Comparison of ENCODE assay signal across 27 cellular contexts in the genomic region with DNA sequence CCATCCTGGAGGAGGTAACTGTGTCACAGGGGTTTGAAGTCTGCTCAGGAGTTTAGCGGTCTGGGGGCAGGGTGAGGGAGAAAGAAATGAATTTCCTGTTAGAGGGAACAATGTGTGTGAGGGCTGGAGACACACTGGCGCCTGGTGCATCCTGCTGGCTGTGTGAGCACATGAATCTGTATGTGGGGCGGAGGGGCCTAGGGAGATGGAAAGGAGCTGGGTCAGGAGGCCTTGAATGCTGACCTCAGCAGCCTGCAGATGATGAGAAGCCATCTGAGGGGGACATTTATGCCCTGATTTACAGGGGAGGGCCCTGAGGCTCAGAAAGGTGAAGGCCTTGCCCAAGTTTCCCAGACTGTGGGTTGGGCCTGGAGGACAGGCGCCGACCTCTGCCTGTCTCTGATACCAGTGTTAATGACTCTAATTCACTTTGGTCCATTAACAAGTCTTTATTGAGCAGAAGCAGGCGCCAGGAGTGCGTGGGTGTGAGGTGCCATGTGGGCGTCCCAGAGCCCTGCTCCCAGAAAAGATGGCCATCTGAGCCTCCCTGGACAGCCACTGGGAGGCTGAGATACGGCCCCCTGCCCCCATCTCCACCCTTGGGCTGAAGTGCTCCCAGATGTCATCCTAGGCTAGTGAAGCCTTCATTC. TPM values are rescaled to one million over a fixed set of nuclear protein-coding genes. Genes with fewer than 3 reads are reported as not detected.
A peak's percentile ranks its signal among the peaks of the same experiment; 100 is the strongest.
DNase-seq lines count a peak whose midpoint lies in the region; TF ChIP-seq lines count a peak whose summit lies in the region.
"Had no signal": no experiment of that assay in that cellular context is flagged by ENCODE, and none has a peak within 500 bp of the region (broad histone marks: within the 10 kb centered on the region; RNA-seq: fewer than 3 reads in every experiment).

No MANE protein-coding gene starts in this region.

- intact Hi-C loops in stomach (cut with DNase I; ENCODE audit: low total_unique reads), result no loop called here

- no peak overlapping the region for H3K27ac ChIP-seq in WERI-Rb-1
- no peak overlapping the region for H3K27ac ChIP-seq in stomach
- H3K27ac ChIP-seq: epithelial cell of prostate, SJCRH30, skin epidermis, thyroid gland had no signal

- peaks cover 9% of the 10 kb centered on the region for H3K4me1 Mint-ChIP-seq in endothelial cell (ENCODE audit: unreplicated experiment)
- H3K4me1 Mint-ChIP-seq in nephron, result no peaks in the 10 kb centered on the region

- H3K9me3 ChIP-seq in WERI-Rb-1 (ENCODE audit: severe bottlenecking), result no peaks in the 10 kb centered on the region
- H3K9me3 ChIP-seq in stomach, result no peaks in the 10 kb centered on the region
- H3K9me3 ChIP-seq: BE2C, SJCRH30, thyroid gland had no signal

- H3K27me3 Mint-ChIP-seq in endothelial cell (ENCODE audit: unreplicated experiment) (peaks cover 10% of the 10 kb centered on the region), nephron (ENCODE audit: low read depth) (no peaks in the 10 kb centered on the region)
- H3K27me3 Mint-ChIP-seq: activated T-cell treated with anti-CD3 and anti-CD28 coated beads, Interleukin-2, amount 50 U/mL, for 24 hours; stimulated activated naive CD8-positive, alpha-beta T cell treated with anti-CD3 and anti-CD28 coated beads, Interleukin-15, Interleukin-2, amounts not matched to agents 100 ng/mL and 50 ng/mL, for 24 hours had no signal

- no peak for TF ChIP-seq POLR2A in stomach (IDR thresholded peaks at IDR 0.05)

- TF ChIP-seq CTCF in endothelial cell (IDR thresholded peaks at IDR 0.05; ENCODE audit: unreplicated experiment) (no peak), nephron (IDR thresholded peaks at IDR 0.05; ENCODE audit: unreplicated experiment in 3 of 3) (no peak), WERI-Rb-1 (IDR thresholded peaks at IDR 0.05; ENCODE audit: low read depth, low read length) (no peak), stomach (IDR thresholded peaks at IDR 0.05) (no peak)

- 87 to 94% (median 92%) methylated on average over 9 of the region's 9 CpGs for WGBS in stomach, 5 donors

- in situ Hi-C loops in G401 (cut with HindIII; ENCODE audit: low sequenced_read_pairs), result no loop called here

- H3K27ac Mint-ChIP-seq in endothelial cell (ENCODE audit: unreplicated experiment), result peak overlapping the region; percentile 81
- H3K27ac Mint-ChIP-seq in nephron, result peak overlapping the region; percentile 36 to 88 (median 80)
- H3K27ac Mint-ChIP-seq: activated T-cell treated with anti-CD3 and anti-CD28 coated beads, Interleukin-2, amount 50 U/mL, for 24 hours; stimulated activated naive CD8-positive, alpha-beta T cell treated with anti-CD3 and anti-CD28 coated beads, Interleukin-15, Interleukin-2, amounts not matched to agents 100 ng/mL and 50 ng/mL, for 24 hours; T-helper 1 cell treated with Interleukin-12 subunit alpha and Interleukin-12 subunit beta and Interleukin-4 antibody, amounts not matched to agents 30 μg/mL and 1 μg/mL, for 36 hours had no signal

- H3K9me3 Mint-ChIP-seq in endothelial cell (ENCODE audit: unreplicated experiment), result no peaks in the 10 kb centered on the region
- H3K9me3 Mint-ChIP-seq in nephron, result no peaks in the 10 kb centered on the region
- H3K9me3 Mint-ChIP-seq: activated T-cell treated with anti-CD3 and anti-CD28 coated beads, Interleukin-2, amount 50 U/mL, for 24 hours; stimulated activated naive CD8-positive, alpha-beta T cell treated with anti-CD3 and anti-CD28 coated beads, Interleukin-15, Interleukin-2, amounts not matched to agents 100 ng/mL and 50 ng/mL, for 24 hours; T-helper 1 cell treated with Interleukin-12 subunit alpha and Interleukin-12 subunit beta and Interleukin-4 antibody, amounts not matched to agents 30 μg/mL and 1 μg/mL, for 36 hours had no signal

- H3K27me3 ChIP-seq in WERI-Rb-1 (ENCODE audit: insufficient read depth, low read depth, severe bottlenecking), result no peaks in the 10 kb centered on the region
- no peaks in the 10 kb centered on the region for H3K27me3 ChIP-seq in stomach
- H3K27me3 ChIP-seq: BE2C, SJCRH30, thyroid gland had no signal

- TF ChIP-seq EP300 in stomach (IDR thresholded peaks at IDR 0.05), result no peak

- peaks cover 3% of the 10 kb centered on the region for H3K36me3 Mint-ChIP-seq in endothelial cell (ENCODE audit: low read depth, unreplicated experiment)
- no peaks in the 10 kb centered on the region for H3K36me3 Mint-ChIP-seq in nephron (ENCODE audit: low read depth)

- H3K36me3 ChIP-seq in WERI-Rb-1 (no peaks in the 10 kb centered on the region), stomach (no peaks in the 10 kb centered on the region)
- H3K36me3 ChIP-seq: BE2C, SJCRH30, thyroid gland had no signal

- H3K4me3 Mint-ChIP-seq in endothelial cell (ENCODE audit: unreplicated experiment), result no peak overlapping the region
- no peak overlapping the region for H3K4me3 Mint-ChIP-seq in nephron
- H3K4me3 Mint-ChIP-seq: activated T-cell treated with anti-CD3 and anti-CD28 coated beads, Interleukin-2, amount 50 U/mL, for 24 hours; stimulated activated naive CD8-positive, alpha-beta T cell treated with anti-CD3 and anti-CD28 coated beads, Interleukin-15, Interleukin-2, amounts not matched to agents 100 ng/mL and 50 ng/mL, for 24 hours; T-helper 1 cell treated with Interleukin-12 subunit alpha and Interleukin-12 subunit beta and Interleukin-4 antibody, amounts not matched to agents 30 μg/mL and 1 μg/mL, for 36 hours had no signal

- DNase-seq in G401 (ENCODE audit: low spot score) (peak; percentile 50), M059J (ENCODE audit: low read depth) (peak; percentile 36), endothelial cell (ENCODE audit: low spot score) (peak; percentile 49), WERI-Rb-1 (no peak), stomach (no peak)
- DNase-seq in activated CD4-positive, alpha-beta T cell treated with anti-CD3 and anti-CD28 coated beads, Interleukin-2, amount 50 U/mL, for 48 hours, result no peak
- DNase-seq: ACHN; activated CD4-positive, alpha-beta T cell treated with anti-CD3 and anti-CD28 coated beads for 48 hours; activated T-cell treated with anti-CD3 and anti-CD28 coated beads, Interleukin-2, amount 50 U/mL, for 24 hours; BE2C; central memory CD4-positive, alpha-beta T cell; H7; head of caudate nucleus; mammary epithelial cell; NCI-H1417 treated with DMSO at 0.1 percent for 48 hours; NCI-H2081 treated with DMSO at 0.1 percent for 48 hours; NCI-H446; NCI-H82; SJCRH30; thyroid gland had no signal

- H3K4me1 ChIP-seq in stomach, result no peaks in the 10 kb centered on the region
- H3K4me1 ChIP-seq: SJCRH30, thyroid gland had no signal

- H3K4me3 ChIP-seq in WERI-Rb-1 (ENCODE audit: low read depth, low read length), result no peak overlapping the region
- no peak overlapping the region for H3K4me3 ChIP-seq in stomach
- H3K4me3 ChIP-seq: SJCRH30, skin epidermis, thyroid gland had no signal

RNA-seq across cellular contexts. Expression of a gene that starts 34.8 kb away (rescaled TPM):
- total RNA-seq in G401 (2014; rRNA removed; shearing (Covaris generic)), result 8.8 and 16.0 TPM in 2 replicates
- total RNA-seq in M059J (2014; rRNA removed; shearing (Covaris generic)), result not detected in 2 replicates
- total RNA-seq in endothelial cell (ENCODE audit: unreplicated experiment), result 18.8 TPM
- total RNA-seq in stomach, result under 1 TPM in 2 of 5 donors, not detected in 3; 0.55 to 0.58 TPM
- 1 to 10 TPM in 1 of 3 donors, under 1 TPM in 1, not detected in 1; 0.25 to 1.3 TPM for polyA plus RNA-seq in stomach
- total RNA-seq: fibroblast of villous mesenchyme, pulmonary artery endothelial cell had no signal
- polyA plus RNA-seq: mammary epithelial cell had no signal

Comparison
In these comparisons a context has a peak if more than half of its experiments do, and no peak if none do; other contexts are left out.
1. DNase-seq: peak in G401 (single experiment), M059J (single experiment) and endothelial cell (single experiment); none in WERI-Rb-1 (single experiment), stomach (single experiment) and activated CD4-positive, alpha-beta T cell treated with anti-CD3 and anti-CD28 coated beads, Interleukin-2, amount 50 U/mL, for 48 hours (0 of 2).